Comparison of ENCODE assay signal across 18 cellular contexts in genomic region chr3:50644556-50644955, GRCh38. TPM values are rescaled to one million over a fixed set of nuclear protein-coding genes. Genes with fewer than 3 reads are reported as not detected.
"Had no signal": no experiment of that assay in that cellular context is flagged by ENCODE, and none has a peak within 500 bp of the region (broad histone marks: within the 10 kb centered on the region; RNA-seq: fewer than 3 reads in every experiment).

No MANE protein-coding gene starts in this region.

- H3K27ac Mint-ChIP-seq: activated naive CD4-positive, alpha-beta T cell treated with anti-CD3 and anti-CD28 coated beads, Interleukin-2, amount 10 ng/mL, durations not matched to agents 7 days and 5 days; endodermal cell; type B pancreatic cell had no signal

- H3K27me3 ChIP-seq: adrenal gland, gastrocnemius medialis, left lung, ovary had no signal

- H3K4me3 Mint-ChIP-seq: activated naive CD4-positive, alpha-beta T cell treated with anti-CD3 and anti-CD28 coated beads, Interleukin-2, amount 10 ng/mL, durations not matched to agents 7 days and 5 days; central memory CD8-positive, alpha-beta T cell; endodermal cell; type B pancreatic cell had no signal

- H3K9me3 ChIP-seq: adrenal gland, gastrocnemius medialis, left lung, ovary had no signal

- H3K4me1 ChIP-seq: left lung had no signal

- H3K9me3 Mint-ChIP-seq: activated naive CD4-positive, alpha-beta T cell treated with anti-CD3 and anti-CD28 coated beads, Interleukin-2, amount 10 ng/mL, durations not matched to agents 7 days and 5 days; central memory CD8-positive, alpha-beta T cell; endodermal cell; type B pancreatic cell had no signal

- DNase-seq: activated CD4-positive, alpha-beta T cell treated with anti-CD3 and anti-CD28 coated beads, Interleukin-2, amount 50 U/mL, for 1 hour; activated naive CD4-positive, alpha-beta T cell treated with anti-CD3 and anti-CD28 coated beads, Interleukin-2, amount 10 ng/mL, durations not matched to agents 7 days and 5 days; adrenal gland; dermis blood vessel endothelial cell; gastrocnemius medialis; islet precursor cell; left lung; mesenchymal stem cell; stimulated activated CD4-positive, alpha-beta T cell treated with anti-CD3 and anti-CD28 coated beads, Interleukin-4, amount 100 ng/mL, for 1 hour; stimulated activated naive CD4-positive, alpha-beta T cell; substantia nigra; T-helper 9 cell had no signal

- H3K4me3 ChIP-seq: adrenal gland, gastrocnemius medialis, left lung, ovary had no signal

- H3K27ac ChIP-seq: adrenal gland, gastrocnemius medialis, left lung had no signal

- ATAC-seq: activated CD4-positive, CD25-positive, alpha-beta regulatory T cell treated with anti-CD3 and anti-CD28 coated beads, Interleukin-2, amount 50 U/mL, for 24 hours; gastrocnemius medialis; left lung had no signal

- H3K27me3 Mint-ChIP-seq: activated naive CD4-positive, alpha-beta T cell treated with anti-CD3 and anti-CD28 coated beads, Interleukin-2, amount 10 ng/mL, durations not matched to agents 7 days and 5 days; central memory CD8-positive, alpha-beta T cell; type B pancreatic cell had no signal

- H3K4me1 Mint-ChIP-seq: central memory CD8-positive, alpha-beta T cell had no signal

RNA-seq across cellular contexts. Expression of gene DOCK3, which starts 30.2 kb away (rescaled TPM):
- total RNA-seq: dermis blood vessel endothelial cell had no signal

RNA-seq across cellular contexts. Expression of gene CISH, which starts 33.0 kb away (rescaled TPM):
- polyA plus RNA-seq: neural cell had no signal
